19 cellular contexts compared by ENCODE assay signal in genomic region chr6:40328988-40329545, GRCh38.
DNase-seq lines count a peak whose midpoint lies in the region; ATAC-seq and TF ChIP-seq lines count a peak whose summit lies in the region.
"Had no signal": no experiment of that assay in that cellular context is flagged by ENCODE, and none has a peak within 500 bp of the region (broad histone marks: within the 10 kb centered on the region; RNA-seq: fewer than 3 reads in every experiment).

No MANE protein-coding gene starts in this region.

- H4K8ac ChIP-seq in mesendoderm (ENCODE audit: low read depth, low read length): no peak overlapping the region

- H3K79me1 ChIP-seq in mesendoderm (ENCODE audit: low read length): no peaks in the 10 kb centered on the region

- H2BK120ac ChIP-seq in mesendoderm (ENCODE audit: low read depth, low read length): no peak overlapping the region

- H2BK15ac ChIP-seq in mesendoderm (replicated peaks; ENCODE audit: low read depth): no peak overlapping the region

- no peak overlapping the region for H3K23ac ChIP-seq in mesendoderm (ENCODE audit: low read length)

- DNase-seq in foreskin keratinocyte: peak in 1 of 2 donors; percentile 10
- DNase-seq in mesendoderm: peak; percentile 84
- DNase-seq in AG20443 (ENCODE audit: low spot score): no peak
- no peak for DNase-seq in MG63
- DNase-seq in NCI-H446 (lab: John Stamatoyannopoulos, UW): no peak
- DNase-seq: activated CD4-positive, CD25-positive, alpha-beta regulatory T cell treated with anti-CD3 and anti-CD28 coated beads, Interleukin-2, amount 50 U/mL, for 72 hours; amygdala; esophagus squamous epithelium; foreskin melanocyte; heart right ventricle; Kasumi-1; left lung; NCI-H2227 treated with DMSO at 0.1 percent for 48 hours had no signal

- no peaks in the 10 kb centered on the region for H3K9me3 ChIP-seq in ES-I3 (ENCODE audit: control insufficient read depth, insufficient read depth, low read length)
- no peaks in the 10 kb centered on the region for H3K9me3 ChIP-seq in HUES48 (ENCODE audit: control insufficient read depth, insufficient read depth, low read length)
- no peaks in the 10 kb centered on the region for H3K9me3 ChIP-seq in MG63
- H3K9me3 ChIP-seq: esophagus squamous epithelium, heart right ventricle, left lung, transverse colon had no signal

- no peak overlapping the region for H3K4ac ChIP-seq in mesendoderm (ENCODE audit: low read depth, low read length)

- no peak overlapping the region for H2AK5ac ChIP-seq in mesendoderm (ENCODE audit: low read length)

- H3K36me3 ChIP-seq in ES-I3 (ENCODE audit: insufficient read depth, low read length) (no peaks in the 10 kb centered on the region), HUES48 (ENCODE audit: control insufficient read depth, insufficient read depth, low read length) (no peaks in the 10 kb centered on the region), mesendoderm (ENCODE audit: control insufficient read depth, insufficient read depth, low read length) (no peaks in the 10 kb centered on the region), MG63 (no peaks in the 10 kb centered on the region)
- H3K36me3 ChIP-seq: esophagus squamous epithelium, heart right ventricle, left lung, transverse colon had no signal

- peaks cover 18% of the 10 kb centered on the region for H3K4me1 ChIP-seq in ES-I3 (ENCODE audit: insufficient read depth, low read length)
- H3K4me1 ChIP-seq in HUES48 (ENCODE audit: control insufficient read depth, insufficient read depth, low read length): peaks cover 49% of the 10 kb centered on the region
- no peaks in the 10 kb centered on the region for H3K4me1 ChIP-seq in foreskin keratinocyte
- peaks cover 7% of the 10 kb centered on the region for H3K4me1 ChIP-seq in mesendoderm (ENCODE audit: control insufficient read depth, low read depth, low read length)
- H3K4me1 ChIP-seq: left lung had no signal

- H3K56ac ChIP-seq in mesendoderm (ENCODE audit: low read length): peak overlapping the region; percentile 2

- peaks cover 7% of the 10 kb centered on the region; the same call in 1 of the 2 replicates for H3K27me3 ChIP-seq in HUES48 (ENCODE audit: control insufficient read depth, insufficient read depth, low read length)
- peaks cover 36% of the 10 kb centered on the region for H3K27me3 ChIP-seq in foreskin keratinocyte
- no peaks in the 10 kb centered on the region for H3K27me3 ChIP-seq in mesendoderm (ENCODE audit: insufficient read depth, low read length, poor library complexity)
- no peaks in the 10 kb centered on the region for H3K27me3 ChIP-seq in MG63

- peak; percentile 10 for ATAC-seq in foreskin keratinocyte
- ATAC-seq: PC-3 had no signal

- no peak overlapping the region for H4K5ac ChIP-seq in mesendoderm (ENCODE audit: low read length)

- WGBS in mesendoderm (ENCODE audit: extremely low coverage, insufficient coverage, low lambda C conversion rate): no CpG with 5 or more reads among the region's 4 CpGs

- H3K4me3 ChIP-seq in HUES48 (ENCODE audit: low read depth, low read length): peak overlapping the region; percentile 44
- no peak overlapping the region for H3K4me3 ChIP-seq in mesendoderm (ENCODE audit: low read length)
- H3K4me3 ChIP-seq in MG63: no peak overlapping the region
- H3K4me3 ChIP-seq: dorsolateral prefrontal cortex, esophagus squamous epithelium, heart right ventricle, left lung, SK-N-MC, transverse colon had no signal

- H3K27ac ChIP-seq in HUES48 (ENCODE audit: low read depth, low read length) (peak overlapping the region; percentile 86), foreskin keratinocyte (no peak overlapping the region), mesendoderm (ENCODE audit: low read depth, low read length) (no peak overlapping the region)
- H3K27ac ChIP-seq: esophagus squamous epithelium, heart right ventricle, left lung, SK-N-MC, transverse colon had no signal

- TF ChIP-seq CTCF in foreskin keratinocyte (conservative IDR thresholded peaks at IDR 0.05): no peak

- H3K9ac ChIP-seq in ES-I3 (ENCODE audit: low read depth, low read length): peak overlapping the region; percentile 13; the same call in 1 of the 2 replicates
- H3K9ac ChIP-seq in HUES48 (ENCODE audit: low read depth, low read length): peak overlapping the region; percentile 70
- H3K9ac ChIP-seq in mesendoderm (ENCODE audit: low read length): no peak overlapping the region

- no peak overlapping the region for H3K18ac ChIP-seq in mesendoderm (ENCODE audit: low read length)

- H3K79me2 ChIP-seq in mesendoderm (ENCODE audit: control insufficient read depth, insufficient read depth, low read length): no peaks in the 10 kb centered on the region

- no peak overlapping the region for H3K4me2 ChIP-seq in mesendoderm (ENCODE audit: low read length)

- peak overlapping the region; percentile 32 for H2BK5ac ChIP-seq in mesendoderm (ENCODE audit: low read length)
